Comparison of ENCODE assay signal across 8 cellular contexts in the genomic region with DNA sequence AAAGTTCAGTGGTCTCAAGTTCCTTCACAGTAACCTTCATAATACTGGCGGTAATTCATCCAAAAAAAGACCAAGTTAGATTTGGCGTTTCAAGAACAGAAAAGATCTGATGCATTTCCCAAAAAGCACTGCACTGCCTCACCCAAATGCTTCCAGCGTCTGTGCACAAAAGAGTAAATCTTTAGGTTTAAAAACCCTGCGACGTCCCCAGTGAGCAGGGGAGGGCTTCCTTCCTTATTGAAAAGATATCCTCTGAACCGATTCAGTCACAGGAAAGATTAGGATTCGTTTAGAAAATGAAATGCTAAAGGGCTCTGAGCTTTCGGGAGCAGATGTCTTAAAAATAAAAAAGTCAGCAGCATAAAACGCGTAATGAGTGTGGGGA. TPM values are rescaled to one million over a fixed set of nuclear protein-coding genes. Genes with fewer than 3 reads are reported as not detected.
DNase-seq lines count a peak whose midpoint lies in the region; ATAC-seq and TF ChIP-seq lines count a peak whose summit lies in the region.

No MANE protein-coding gene starts in this region.

- peak overlapping the region; percentile 99 for H3K4me3 ChIP-seq in thymus (ENCODE audit: low read length)

- peaks cover 11% of the 10 kb centered on the region for H3K36me3 ChIP-seq in thymus (ENCODE audit: control insufficient read depth, insufficient read depth)

- DNase-seq in CD14-positive monocyte (ENCODE audit: low spot score) (no peak), putamen (ENCODE audit: low spot score) (no peak), NCI-H1930 (lab: John Stamatoyannopoulos, UW) (no peak)

- peak overlapping the region; percentile 92 to 96 (median 94) for H3K27ac Mint-ChIP-seq in CD14-positive monocyte
- peak overlapping the region; percentile 89 for H3K27ac Mint-ChIP-seq in activated naive CD8-positive, alpha-beta T cell

- H3K27ac ChIP-seq in layer of hippocampus (ENCODE audit: low read depth, low read length) (peak overlapping the region; percentile 88), thymus (ENCODE audit: low read depth) (peak overlapping the region; percentile 96)

- no peaks in the 10 kb centered on the region for H3K9me3 ChIP-seq in thymus (ENCODE audit: control insufficient read depth)

- TF ChIP-seq CTCF in CD14-positive monocyte (IDR thresholded peaks at IDR 0.05): no peak

- WGBS in thymus: under 1% methylated on average over 10 of the region's 10 CpGs

- intact Hi-C loops in CD14-positive monocyte (cut with micrococcal nuclease): loop anchor here in 1 of 2 donors (5.0 to 10.0 kb wide), 3 partner anchors 55 to 413 kb away; no protein-coding TSS in a partner anchor

- no peaks in the 10 kb centered on the region for H3K27me3 ChIP-seq in layer of hippocampus (ENCODE audit: control insufficient read depth, insufficient read depth, low read length)
- no peaks in the 10 kb centered on the region for H3K27me3 ChIP-seq in thymus (ENCODE audit: control insufficient read depth, insufficient read depth)

- peak; percentile 17 for ATAC-seq in HG02981 (IDR thresholded peaks at IDR 0.05; ENCODE audit: unreplicated experiment)
- no peak for ATAC-seq in GM21529 (IDR thresholded peaks at IDR 0.05; ENCODE audit: unreplicated experiment)

- peaks cover 21% of the 10 kb centered on the region for H3K4me1 Mint-ChIP-seq in CD14-positive monocyte
- peaks cover 30% of the 10 kb centered on the region for H3K4me1 Mint-ChIP-seq in activated naive CD8-positive, alpha-beta T cell (ENCODE audit: low read depth)

- peaks cover 11% of the 10 kb centered on the region for H3K4me1 ChIP-seq in thymus (ENCODE audit: control insufficient read depth, insufficient read depth, low read length)

- peak overlapping the region; percentile 90 to 93 for H3K4me3 Mint-ChIP-seq in CD14-positive monocyte
- peak overlapping the region; percentile 94 for H3K4me3 Mint-ChIP-seq in activated naive CD8-positive, alpha-beta T cell

- no peaks in the 10 kb centered on the region for H3K9me3 Mint-ChIP-seq in CD14-positive monocyte
- no peaks in the 10 kb centered on the region for H3K9me3 Mint-ChIP-seq in activated naive CD8-positive, alpha-beta T cell (ENCODE audit: low read depth)

- no peaks in the 10 kb centered on the region for H3K27me3 Mint-ChIP-seq in CD14-positive monocyte (ENCODE audit: low read depth in 3 of 3)
- H3K27me3 Mint-ChIP-seq in activated naive CD8-positive, alpha-beta T cell: no peaks in the 10 kb centered on the region

- H3K36me3 Mint-ChIP-seq in CD14-positive monocyte: peaks cover 33% of the 10 kb centered on the region in 2 donors
- peaks cover 7% of the 10 kb centered on the region for H3K36me3 Mint-ChIP-seq in activated naive CD8-positive, alpha-beta T cell

RNA-seq across cellular contexts. Expression of gene TBC1D7, which starts 0.7 kb away (rescaled TPM):
- polyA plus RNA-seq in CD14-positive monocyte (10 to 100 TPM; 34.3 TPM), thymus (20.6 TPM)
